ENCODE assay signal across 8 cellular contexts in the genomic region with DNA sequence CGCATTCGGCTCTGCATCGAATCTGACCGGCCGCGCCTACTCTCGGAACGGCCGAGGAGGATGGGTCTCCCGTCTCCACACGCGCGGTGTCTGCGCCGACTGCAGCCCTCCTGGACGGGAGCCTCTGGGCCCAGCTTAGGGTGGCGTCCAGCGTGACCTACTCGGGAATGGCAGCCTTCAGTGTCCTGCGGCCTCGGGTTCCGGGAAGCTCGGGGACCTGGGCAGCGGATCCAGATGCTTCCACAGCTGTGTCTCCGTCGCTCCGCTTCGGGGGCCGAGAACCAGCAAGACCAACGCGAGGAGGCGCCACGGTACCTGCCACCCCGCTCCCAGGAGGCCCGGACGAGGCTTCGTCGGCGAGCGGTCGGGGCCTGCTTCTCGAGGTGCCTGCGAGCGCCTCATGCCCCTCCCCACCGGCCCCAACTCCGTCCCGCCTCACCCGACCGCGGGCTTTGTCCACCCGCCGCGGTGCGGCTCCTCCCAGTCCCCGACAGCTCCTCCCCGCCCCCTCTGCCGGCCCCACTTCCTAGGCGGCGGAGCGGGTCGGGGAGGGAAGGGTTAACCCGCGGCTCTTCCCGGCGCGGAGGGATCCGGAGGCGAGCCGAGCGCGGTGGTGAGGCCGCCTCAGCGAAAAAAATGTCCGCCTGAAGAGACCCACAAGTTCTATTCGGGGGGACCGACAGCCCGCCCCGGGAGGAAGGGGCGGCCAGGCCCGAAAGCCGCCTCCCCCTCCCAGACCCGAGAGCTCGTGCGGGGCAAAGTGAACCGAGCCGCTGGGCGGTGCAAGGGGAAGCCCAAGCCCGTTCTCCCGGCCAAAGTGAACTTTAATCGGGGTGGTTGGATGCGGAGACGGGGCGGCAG.
DNase-seq lines count a peak whose midpoint lies in the region; ATAC-seq lines count a peak whose summit lies in the region.

A gene (plus strand): TSS at position 599 of the 861 bp plus-strand sequence. CDS start 1,270 bp downstream, outside the sequence.

- peaks cover 13% of the 10 kb centered on the region for H3K4me1 ChIP-seq in effector memory CD4-positive, alpha-beta T cell (ENCODE audit: control insufficient read depth, insufficient read depth, low read length, poor library complexity, severe bottlenecking)

- H3K27me3 ChIP-seq in effector memory CD4-positive, alpha-beta T cell (replicated peaks; ENCODE audit: control insufficient read depth, insufficient read depth, low read length, poor library complexity, severe bottlenecking): no peaks in the 10 kb centered on the region

- H3K36me3 ChIP-seq in effector memory CD4-positive, alpha-beta T cell (ENCODE audit: control insufficient read depth, insufficient read depth, low read length): peaks cover 7% of the 10 kb centered on the region

- ATAC-seq in GM19467 (IDR thresholded peaks at IDR 0.05; ENCODE audit: unreplicated experiment) (peak; percentile 75), memory B cell (ENCODE audit: low read depth) (peak; percentile 65)

- H3K27ac ChIP-seq in effector memory CD4-positive, alpha-beta T cell (ENCODE audit: insufficient read depth, low read length, poor library complexity, severe bottlenecking): peak within 1 kb of the TSS; percentile 84

- peak within 1 kb of the TSS; percentile 94 for H3K4me3 Mint-ChIP-seq in memory B cell

- peak within 1 kb of the TSS; percentile 88 for H3K4me3 ChIP-seq in effector memory CD4-positive, alpha-beta T cell (ENCODE audit: insufficient read depth, low read depth, low read length, poor library complexity, severe bottlenecking)

- DNase-seq in COLO668 (lab: John Stamatoyannopoulos, UW; ENCODE audit: unreplicated experiment) (peak; percentile 97), HS-5 (ENCODE audit: low read depth) (peak; percentile 57), NK-92 (lab: John Stamatoyannopoulos, UW; ENCODE audit: unreplicated experiment) (peak; percentile 31), memory B cell (ENCODE audit: low spot score in 2 of 2) (peak; percentile 90 to 92)
- DNase-seq in activated CD8-positive, alpha-beta memory T cell treated with anti-CD3 and anti-CD28 coated beads for 24 hours: peak; percentile 96
- peak; percentile 80 to 85 (median 80) for DNase-seq in effector memory CD4-positive, alpha-beta T cell
- peak; percentile 77 for DNase-seq in stimulated activated CD8-positive, alpha-beta memory T cell treated with anti-CD3 and anti-CD28 coated beads, Interleukin-12 subunit alpha, Interleukin-12 subunit beta, amount 100 ng/mL, for 24 hours (ENCODE audit: extremely low read depth)

- no peaks in the 10 kb centered on the region for H3K9me3 Mint-ChIP-seq in memory B cell

- peak within 1 kb of the TSS; percentile 90 for H3K27ac Mint-ChIP-seq in memory B cell

- no peaks in the 10 kb centered on the region for H3K9me3 ChIP-seq in effector memory CD4-positive, alpha-beta T cell (ENCODE audit: control insufficient read depth, low read length)

- H3K4me1 Mint-ChIP-seq in memory B cell: peaks cover 18% of the 10 kb centered on the region

- H3K36me3 Mint-ChIP-seq in memory B cell: peaks cover under 1% of the 10 kb centered on the region

- no peaks in the 10 kb centered on the region for H3K27me3 Mint-ChIP-seq in memory B cell

Comparison
In these comparisons a context has a peak if more than half of its experiments do, and no peak if none do; other contexts are left out.
1. Peak in every context shown above with its lines: DNase-seq, ATAC-seq, H3K4me3 ChIP-seq and H3K27ac ChIP-seq.
2. DNase-seq: peak in every context shown above with its lines; median percentile 97 in COLO668; 96 in activated CD8-positive, alpha-beta memory T cell treated with anti-CD3 and anti-CD28 coated beads for 24 hours; 91 in memory B cell; 80 in effector memory CD4-positive, alpha-beta T cell; 77 in stimulated activated CD8-positive, alpha-beta memory T cell treated with anti-CD3 and anti-CD28 coated beads, Interleukin-12 subunit alpha, Interleukin-12 subunit beta, amount 100 ng/mL, for 24 hours; 57 in HS-5; 31 in NK-92.